ENCODE assay signal across 20 cellular contexts in the genomic region with DNA sequence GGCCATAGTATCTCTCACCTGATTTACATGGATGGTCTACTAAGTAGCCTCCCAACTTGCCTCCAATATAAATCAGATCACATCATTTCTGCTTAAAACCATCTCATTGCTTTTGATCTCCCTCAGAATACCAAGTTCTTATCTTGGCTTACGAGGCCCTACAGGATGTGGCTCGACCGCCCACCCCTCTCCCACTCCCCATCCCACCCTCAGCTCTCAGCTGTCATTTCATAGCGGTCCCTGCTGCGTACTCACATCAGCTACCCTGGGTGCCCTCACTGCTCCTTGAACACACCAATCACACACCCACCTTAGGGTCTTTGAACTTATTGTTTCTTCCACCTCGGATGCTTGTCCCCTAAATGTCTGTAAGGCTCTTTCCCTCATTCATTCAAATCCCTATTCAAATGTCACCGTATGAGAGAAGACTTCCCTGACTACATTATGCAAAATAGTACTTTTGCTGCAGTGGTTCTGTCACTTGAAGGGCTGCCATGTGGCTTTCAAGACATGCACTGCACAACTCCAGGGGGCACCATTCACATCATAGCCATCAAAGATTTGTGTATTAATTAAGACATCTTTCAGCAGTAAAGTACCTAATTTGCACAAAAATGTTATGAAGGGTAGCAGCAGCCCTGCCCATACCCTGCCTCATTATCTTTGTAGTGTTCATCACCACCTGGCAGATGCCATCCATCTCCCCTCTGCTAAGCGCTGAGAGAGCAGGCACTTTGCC.
"Had no signal": no experiment of that assay in that cellular context is flagged by ENCODE, and none has a peak within 500 bp of the region (broad histone marks: within the 10 kb centered on the region; RNA-seq: fewer than 3 reads in every experiment).

No MANE protein-coding gene starts in this region.

- H3K9me3 ChIP-seq: neutrophil, testis, tibial nerve had no signal

- DNase-seq: cerebellar nuclear complex; dermis blood vessel endothelial cell; erythroblast; foreskin melanocyte; heart left ventricle; hippocampal formation; left colon; left ventricle myocardium superior; mesenchymal stem cell; midbrain; right cardiac atrium; small intestine; stimulated activated CD4-positive, alpha-beta T cell treated with anti-CD3 and anti-CD28 coated beads, Interleukin-12 subunit alpha, Interleukin-12 subunit beta, amount 100 ng/mL, for 4 hours; stimulated activated naive CD8-positive, alpha-beta T cell treated with anti-CD3 and anti-CD28 coated beads, Interleukin-15, Interleukin-2, amounts not matched to agents 100 U/mL and 50 U/mL, for 24 hours; testis had no signal

- H3K9me3 Mint-ChIP-seq: natural killer cell treated with Interleukin-12 subunit alpha and Interleukin-12 subunit beta and Interleukin-15 and Interleukin-18, amount 100 ng/mL, for 72 hours had no signal

- H3K27me3 ChIP-seq: heart left ventricle, neutrophil, testis, tibial nerve had no signal

- H3K4me3 ChIP-seq: heart left ventricle, lung, testis, tibial nerve had no signal

- H3K27ac ChIP-seq: heart left ventricle, neutrophil, testis, tibial nerve had no signal

- H3K4me1 ChIP-seq: testis, tibial nerve had no signal

- H3K36me3 Mint-ChIP-seq: natural killer cell treated with Interleukin-12 subunit alpha and Interleukin-12 subunit beta and Interleukin-15 and Interleukin-18, amount 100 ng/mL, for 72 hours had no signal

- H3K27me3 Mint-ChIP-seq: progenitor cell of endocrine pancreas had no signal

- H3K27ac Mint-ChIP-seq: natural killer cell treated with Interleukin-12 subunit alpha and Interleukin-12 subunit beta and Interleukin-15 and Interleukin-18, amount 100 ng/mL, for 72 hours; progenitor cell of endocrine pancreas had no signal

- ATAC-seq: heart left ventricle; left colon; left ventricle myocardium superior; natural killer cell treated with Interleukin-12 subunit alpha and Interleukin-12 subunit beta and Interleukin-15 and Interleukin-18, amount 100 ng/mL, for 72 hours; right cardiac atrium; stimulated activated naive CD8-positive, alpha-beta T cell treated with anti-CD3 and anti-CD28 coated beads, Interleukin-15, Interleukin-2, amounts not matched to agents 100 U/mL and 50 U/mL, for 24 hours had no signal

- H3K36me3 ChIP-seq: heart left ventricle, neutrophil, tibial nerve had no signal

- H3K4me3 Mint-ChIP-seq: natural killer cell treated with Interleukin-12 subunit alpha and Interleukin-12 subunit beta and Interleukin-15 and Interleukin-18, amount 100 ng/mL, for 72 hours had no signal
